In genomic region chr18:22429564-22429963, GRCh38 we compare ENCODE assay signal across 37 cellular contexts. TPM values are rescaled to one million over a fixed set of nuclear protein-coding genes. Genes with fewer than 3 reads are reported as not detected.
"Had no signal": no experiment of that assay in that cellular context is flagged by ENCODE, and none has a peak within 500 bp of the region (broad histone marks: within the 10 kb centered on the region; RNA-seq: fewer than 3 reads in every experiment).

No MANE protein-coding gene starts in this region.

- H3K36me3 ChIP-seq: ascending aorta, breast epithelium, MG63, Peyer's patch, SJSA1 had no signal

- H3K36me3 Mint-ChIP-seq: activated CD4-positive, alpha-beta memory T cell treated with anti-CD3 and anti-CD28 coated beads for 36 hours; activated naive CD4-positive, alpha-beta T cell treated with anti-CD3 and anti-CD28 coated beads, Interleukin-2, amount 50 U/mL, for 24 hours; activated naive CD8-positive, alpha-beta T cell treated with anti-CD3 and anti-CD28 coated beads, Interleukin-2, amount 10 ng/mL, durations not matched to agents 7 days and 5 days had no signal

- H3K4me3 ChIP-seq: ascending aorta, body of pancreas, breast epithelium, MG63, Peyer's patch, SJSA1 had no signal

- H3K4me1 ChIP-seq: breast epithelium, Peyer's patch had no signal

- H3K9me3 Mint-ChIP-seq: activated CD4-positive, alpha-beta memory T cell treated with anti-CD3 and anti-CD28 coated beads for 36 hours; activated naive CD4-positive, alpha-beta T cell treated with anti-CD3 and anti-CD28 coated beads, Interleukin-2, amount 50 U/mL, for 24 hours; T-helper 1 cell treated with Interleukin-12 subunit alpha and Interleukin-12 subunit beta and Interleukin-4 antibody, amounts not matched to agents 30 μg/mL and 1 μg/mL, for 36 hours; T-helper 2 cell treated with Interferon-gamma antibody and Interleukin-4, amounts not matched to agents 5 μg/mL and 100 μg/mL, for 36 hours had no signal

- H3K27ac Mint-ChIP-seq: activated CD4-positive, alpha-beta memory T cell treated with anti-CD3 and anti-CD28 coated beads for 36 hours; activated CD4-positive, alpha-beta T cell treated with anti-CD3 and anti-CD28 coated beads for 36 hours; activated naive CD4-positive, alpha-beta T cell treated with anti-CD3 and anti-CD28 coated beads, Interleukin-2, amount 50 U/mL, for 24 hours; activated naive CD8-positive, alpha-beta T cell treated with anti-CD3 and anti-CD28 coated beads, Interleukin-2, amount 10 ng/mL, durations not matched to agents 7 days and 5 days; activated T-helper 17 cell treated with anti-CD3 and anti-CD28 coated beads, Interleukin-2, amount 50 U/mL, for 72 hours; T-helper 1 cell treated with Interleukin-12 subunit alpha and Interleukin-12 subunit beta and Interleukin-4 antibody, amounts not matched to agents 30 μg/mL and 1 μg/mL, for 36 hours; T-helper 2 cell treated with Interferon-gamma antibody and Interleukin-4, amounts not matched to agents 5 μg/mL and 100 μg/mL, for 36 hours had no signal

- ATAC-seq: activated CD4-positive, alpha-beta T cell treated with anti-CD3 and anti-CD28 coated beads for 36 hours; activated CD4-positive, CD25-positive, alpha-beta regulatory T cell treated with anti-CD3 and anti-CD28 coated beads, Interleukin-2, amount 50 U/mL, for 24 hours; activated T-helper 17 cell treated with anti-CD3 and anti-CD28 coated beads, Interleukin-2, amount 50 U/mL, for 72 hours; body of pancreas; PC-3 had no signal

- H3K9me3 ChIP-seq: ascending aorta, body of pancreas, breast epithelium, MG63, Peyer's patch, SJSA1, SK-N-SH had no signal

- DNase-seq: activated CD4-positive, alpha-beta memory T cell treated with anti-CD3 and anti-CD28 coated beads for 36 hours; activated CD4-positive, alpha-beta T cell treated with anti-CD3 and anti-CD28 coated beads for 36 hours; activated CD4-positive, alpha-beta T cell treated with anti-CD3 and anti-CD28 coated beads, Interleukin-2, amount 50 U/mL, for 1 hour; activated CD8-positive, alpha-beta memory T cell treated with anti-CD3 and anti-CD28 coated beads, Interleukin-2, amount 50 U/mL, for 4 hours; activated effector memory CD4-positive, alpha-beta T cell treated with anti-CD3 and anti-CD28 coated beads, Interleukin-2, amount 50 U/mL, for 16 hours; activated naive CD4-positive, alpha-beta T cell; activated naive CD8-positive, alpha-beta T cell treated with anti-CD3 and anti-CD28 coated beads, Interleukin-2, amount 10 ng/mL, durations not matched to agents 7 days and 5 days; activated T-cell treated with anti-CD3 and anti-CD28 coated beads, Interleukin-2, amount 50 U/mL, for 48 hours; amygdala; body of pancreas; Kasumi-1; KG1; MG63; NCI-H1048; NCI-H1105 treated with DMSO at 0.1 percent for 48 hours; NCI-H1436; NCI-H1694; NCI-H1930; NCI-H2081 treated with DMSO at 0.1 percent for 48 hours; NCI-H345; NCI-H524 treated with DMSO at 0.1 percent for 48 hours; NK-92 treated with Interleukin-12 subunit alpha and Interleukin-12 subunit beta, amount 100 ng/mL, for 24 hours; PC-3; Peyer's patch; RPMI8226; SHP77 treated with DMSO at 0.1 percent for 48 hours; SK-N-SH had no signal

- H3K4me1 Mint-ChIP-seq: activated CD4-positive, alpha-beta T cell treated with anti-CD3 and anti-CD28 coated beads for 36 hours; activated naive CD4-positive, alpha-beta T cell treated with anti-CD3 and anti-CD28 coated beads, Interleukin-2, amount 50 U/mL, for 24 hours; activated naive CD8-positive, alpha-beta T cell treated with anti-CD3 and anti-CD28 coated beads, Interleukin-2, amount 10 ng/mL, durations not matched to agents 7 days and 5 days; activated T-helper 17 cell treated with anti-CD3 and anti-CD28 coated beads, Interleukin-2, amount 50 U/mL, for 72 hours had no signal

- H3K4me3 Mint-ChIP-seq: activated CD4-positive, alpha-beta memory T cell treated with anti-CD3 and anti-CD28 coated beads for 36 hours; activated CD4-positive, alpha-beta T cell treated with anti-CD3 and anti-CD28 coated beads for 36 hours; activated naive CD4-positive, alpha-beta T cell treated with anti-CD3 and anti-CD28 coated beads, Interleukin-2, amount 50 U/mL, for 24 hours; activated naive CD8-positive, alpha-beta T cell treated with anti-CD3 and anti-CD28 coated beads, Interleukin-2, amount 10 ng/mL, durations not matched to agents 7 days and 5 days; activated T-helper 17 cell treated with anti-CD3 and anti-CD28 coated beads, Interleukin-2, amount 50 U/mL, for 72 hours; T-helper 1 cell treated with Interleukin-12 subunit alpha and Interleukin-12 subunit beta and Interleukin-4 antibody, amounts not matched to agents 30 μg/mL and 1 μg/mL, for 36 hours; T-helper 2 cell treated with Interferon-gamma antibody and Interleukin-4, amounts not matched to agents 5 μg/mL and 100 μg/mL, for 36 hours had no signal

- H3K27me3 Mint-ChIP-seq: activated CD4-positive, alpha-beta memory T cell treated with anti-CD3 and anti-CD28 coated beads for 36 hours; activated CD4-positive, alpha-beta T cell treated with anti-CD3 and anti-CD28 coated beads for 36 hours; activated naive CD4-positive, alpha-beta T cell treated with anti-CD3 and anti-CD28 coated beads, Interleukin-2, amount 50 U/mL, for 24 hours; activated naive CD8-positive, alpha-beta T cell treated with anti-CD3 and anti-CD28 coated beads, Interleukin-2, amount 10 ng/mL, durations not matched to agents 7 days and 5 days; activated T-helper 17 cell treated with anti-CD3 and anti-CD28 coated beads, Interleukin-2, amount 50 U/mL, for 72 hours had no signal

- H3K27me3 ChIP-seq: ascending aorta, body of pancreas, breast epithelium, MG63, Peyer's patch, SJSA1 had no signal

- H3K27ac ChIP-seq: breast epithelium, Peyer's patch, SJSA1 had no signal

RNA-seq across cellular contexts. Expression of gene CTAGE1, which starts 11.8 kb away (rescaled TPM):
- total RNA-seq: activated CD4-positive, alpha-beta memory T cell treated with anti-CD3 and anti-CD28 coated beads for 36 hours; activated CD4-positive, alpha-beta T cell treated with anti-CD3 and anti-CD28 coated beads for 36 hours; activated naive CD8-positive, alpha-beta T cell treated with anti-CD3 and anti-CD28 coated beads, Interleukin-2, amount 10 ng/mL, durations not matched to agents 7 days and 5 days; activated T-helper 17 cell treated with anti-CD3 and anti-CD28 coated beads, Interleukin-2, amount 50 U/mL, for 72 hours; ascending aorta; body of pancreas; breast epithelium; NCI-H460; PC-3; Peyer's patch had no signal
- polyA plus RNA-seq: adipose tissue had no signal
